In genomic region chr3:77038468-77038927, GRCh38 we compare ENCODE assay signal across 8 cellular contexts. TPM values are rescaled to one million over a fixed set of nuclear protein-coding genes. Genes with fewer than 3 reads are reported as not detected.
DNase-seq lines count a peak whose midpoint lies in the region; ATAC-seq and TF ChIP-seq lines count a peak whose summit lies in the region.

No MANE protein-coding gene starts in this region.

- no peaks in the 10 kb centered on the region for H3K36me3 ChIP-seq in MG63
- no peaks in the 10 kb centered on the region for H3K36me3 ChIP-seq in Peyer's patch
- no peaks in the 10 kb centered on the region for H3K36me3 ChIP-seq in left lung
- H3K36me3 ChIP-seq in thoracic aorta = no peaks in the 10 kb centered on the region

- TF ChIP-seq POLR2A in Peyer's patch (IDR thresholded peaks at IDR 0.05) = no peak

- DNase-seq in stimulated activated CD4-positive, alpha-beta T cell treated with anti-CD3 and anti-CD28 coated beads, Interleukin-1b, Interleukin-23, amount 100 ng/mL, for 48 hours = peak; percentile 2
- DNase-seq in stimulated activated CD4-positive, alpha-beta T cell treated with anti-CD3 and anti-CD28 coated beads, Interleukin-2, amount 100 ng/mL, for 24 hours = no peak
- DNase-seq in MG63 = peak; percentile 43
- peak in 2 of 3 donors; percentile 61 to 77 for DNase-seq in Peyer's patch
- peak; percentile 27 to 87 (median 74) for DNase-seq in dorsolateral prefrontal cortex
- DNase-seq in left lung = peak; percentile 58 to 59
- no peak for DNase-seq in thoracic aorta (ENCODE audit: low spot score)

- H3K27me3 ChIP-seq in MG63 (peaks cover 14% of the 10 kb centered on the region), Peyer's patch (no peaks in the 10 kb centered on the region), dorsolateral prefrontal cortex (peaks cover 0 to 31% (median 0%) of the 10 kb centered on the region in 45 donors), left lung (peaks cover 33 to 57% of the 10 kb centered on the region in 2 donors), thoracic aorta (replicated peaks; ENCODE audit: insufficient read depth) (no peaks in the 10 kb centered on the region)

- H3K9me3 ChIP-seq in MG63 (no peaks in the 10 kb centered on the region), Peyer's patch (no peaks in the 10 kb centered on the region), left lung (no peaks in the 10 kb centered on the region), thoracic aorta (no peaks in the 10 kb centered on the region)

- H3K4me3 ChIP-seq in MG63 (0 out of 2 replicates have a peak overlapping the region, but pooled peaks have one; percentile 11), Peyer's patch (peak overlapping the region; percentile 7 to 68 (median 46)), dorsolateral prefrontal cortex (peak overlapping the region; percentile 33 to 80 (median 66)), left lung (peak overlapping the region; percentile 34 to 46), thoracic aorta (peak overlapping the region; percentile 79)

- TF ChIP-seq CTCF in Peyer's patch (IDR thresholded peaks at IDR 0.05) = peak in 4 of 6 experiments; percentile 34 to 81 (median 76)
- peak; percentile 39 to 91 (median 77) for TF ChIP-seq CTCF in dorsolateral prefrontal cortex (IDR thresholded peaks at IDR 0.05 in 54 of 56, conservative IDR thresholded peaks at IDR 0.05 in 2 of 56; ENCODE audit: low read depth in 1 of 56, partially characterized antibody in 56 of 56)
- peak; percentile 38 to 51 for TF ChIP-seq CTCF in left lung (IDR thresholded peaks at IDR 0.05)
- peak; percentile 68 for TF ChIP-seq CTCF in thoracic aorta (IDR thresholded peaks at IDR 0.05)

- peak overlapping the region in 1 of 4 donors; percentile 3 for H3K27ac ChIP-seq in Peyer's patch
- peak overlapping the region in 47 of 59 donors; percentile 10 to 84 (median 65) for H3K27ac ChIP-seq in dorsolateral prefrontal cortex
- peak overlapping the region in 1 of 2 donors; percentile 50 for H3K27ac ChIP-seq in left lung
- peak overlapping the region in 1 of 2 donors; percentile 59 for H3K27ac ChIP-seq in thoracic aorta

- H3K4me1 ChIP-seq in Peyer's patch (peaks cover 0 to 14% (median 0%) of the 10 kb centered on the region in 4 donors), left lung (peaks cover 0 to 10% of the 10 kb centered on the region in 2 donors), thoracic aorta (ENCODE audit: control insufficient read depth in 1 of 2, low read depth in 2 of 2) (peaks cover 0 to 12% of the 10 kb centered on the region in 2 donors)

- intact Hi-C loops in dorsolateral prefrontal cortex (cut with DNase I) = loop anchor here (1.0 to 2.0 kb wide), 2 partner anchors 216 to 218 kb away; no protein-coding TSS in a partner anchor
- intact Hi-C loops in left lung (cut with DNase I) = loop anchor here in 1 of 2 donors (2.0 kb wide), 1 partner anchor 216 kb away; no protein-coding TSS in a partner anchor

- ATAC-seq in left lung = peak; percentile 93
- ATAC-seq in thoracic aorta (ENCODE audit: insufficient number of reproducible peaks, low FRiP score, low read depth) = peak; percentile 92
- ATAC-seq in HG02840 (IDR thresholded peaks at IDR 0.05; ENCODE audit: low FRiP score, unreplicated experiment) = no peak

RNA-seq across cellular contexts. Expression of gene ROBO2, which starts 1.4 kb away (rescaled TPM):
- total RNA-seq in MG63 (2014; rRNA removed; shearing (Covaris generic); ENCODE audit: low replicate concordance) = 0.07 TPM in 1 of 2 replicates, not detected in the other
- total RNA-seq in Peyer's patch (1 to 10 TPM; 1.1 to 5.4 (median 3.4) TPM), dorsolateral prefrontal cortex (100 to 1,000 TPM in 2 of 120 experiments, 10 to 100 TPM in 118; 14.8 to 109 (median 64.7) TPM), left lung (10 to 100 TPM in 1 of 2 donors, 1 to 10 TPM in 1; 4.9 to 22.2 TPM), thoracic aorta (1 to 10 TPM; 9.8 to 9.9 TPM)

Comparison
In these comparisons a context has a peak if more than half of its experiments do, and no peak if none do; other contexts are left out.
1. DNase-seq: peak in stimulated activated CD4-positive, alpha-beta T cell treated with anti-CD3 and anti-CD28 coated beads, Interleukin-1b, Interleukin-23, amount 100 ng/mL, for 48 hours (single experiment), MG63 (single experiment), Peyer's patch (2 of 3), dorsolateral prefrontal cortex (10 of 10) and left lung (2 of 2); none in stimulated activated CD4-positive, alpha-beta T cell treated with anti-CD3 and anti-CD28 coated beads, Interleukin-2, amount 100 ng/mL, for 24 hours (0 of 2) and thoracic aorta (single experiment).
2. H3K4me3 ChIP-seq: peak in every context shown above with its lines; median percentile 79 in thoracic aorta; 66 in dorsolateral prefrontal cortex; 46 in Peyer's patch; 40 in left lung; 11 in MG63.
3. Peak in every context shown above with its lines, with median percentiles within 50 percentile points of each other: CTCF ChIP-seq.